Comparison of ENCODE assay signal across 8 cellular contexts in genomic region chr19:3544742-3545668, GRCh38. TPM values are rescaled to one million over a fixed set of nuclear protein-coding genes. Genes with fewer than 3 reads are reported as not detected.
DNase-seq lines count a peak whose midpoint lies in the region; ATAC-seq, FAIRE-seq and TF ChIP-seq lines count a peak whose summit lies in the region.

No MANE protein-coding gene starts in this region.

- H3K4me1 ChIP-seq in pancreas (no peaks in the 10 kb centered on the region), tibial nerve (peaks cover 0 to 46% (median 7%) of the 10 kb centered on the region in 4 donors)

- TF ChIP-seq EP300 in tibial nerve (IDR thresholded peaks at IDR 0.05) = no peak

- H3K9me3 ChIP-seq in pancreas (no peaks in the 10 kb centered on the region), tibial nerve (no peaks in the 10 kb centered on the region)

- WGBS in pancreas, 2 donors = 64% methylated on average over 27 to 30 of the region's 30 CpGs
- WGBS in tibial nerve, 2 donors = 52 to 58% methylated on average over 20 to 30 of the region's 30 CpGs

- H3K4me3 ChIP-seq in pancreas (no peak overlapping the region), tibial nerve (no peak overlapping the region)

- ATAC-seq in pancreas (peak; percentile 57 to 83 (median 74)), GM18909 (IDR thresholded peaks at IDR 0.05; ENCODE audit: poor library complexity, unreplicated experiment) (no peak)

- no peaks in the 10 kb centered on the region for H3K36me3 ChIP-seq in pancreas
- H3K36me3 ChIP-seq in tibial nerve = peaks cover 0 to 67% (median 6%) of the 10 kb centered on the region in 3 donors

- in situ Hi-C loops in SK-MEL-5 (cut with HindIII; ENCODE audit: low pct_unique_long_range_greater_than_20kb, low sequenced_read_pairs) = no loop called here

- FAIRE-seq in H54 (lab: Jason Lieb, UNC) = no peak
- no peak for FAIRE-seq in pancreas (lab: Jason Lieb, UNC)

- H3K27me3 ChIP-seq in pancreas = no peaks in the 10 kb centered on the region
- H3K27me3 ChIP-seq in tibial nerve = no peaks in the 10 kb centered on the region

- H3K27ac ChIP-seq in pancreas = no peak overlapping the region
- H3K27ac ChIP-seq in tibial nerve = peak overlapping the region in 2 of 4 donors; percentile 54 to 58

- TF ChIP-seq POLR2A in H54 (IDR thresholded peaks at IDR 0.05; ENCODE audit: low read depth, low read length) (no peak), tibial nerve (IDR thresholded peaks at IDR 0.05) (no peak)

- intact Hi-C loops in pancreas (cut with DNase I) = no loop called here

- DNase-seq in AG08395 (ENCODE audit: low spot score) (peak; percentile 84), H54 (ENCODE audit: insufficient read length, low spot score) (peak; percentile 83), SK-MEL-5 (ENCODE audit: low read depth, low spot score) (peak; percentile 66), germinal center (ENCODE audit: low spot score) (peak; percentile 78), pancreas (peak; percentile 50 to 95 (median 80)), tibial nerve (ENCODE audit: low spot score in 2 of 2) (peak; percentile 56 to 74)
- peak; percentile 82 for DNase-seq in activated naive CD4-positive, alpha-beta T cell treated with Interleukin-2 at 50 U/mL for 16 hours

- peak; percentile 81 to 95 (median 90) for TF ChIP-seq CTCF in pancreas (IDR thresholded peaks at IDR 0.05)
- TF ChIP-seq CTCF in tibial nerve (IDR thresholded peaks at IDR 0.05) = peak; percentile 91 to 96 (median 94)

RNA-seq across cellular contexts. Expression of gene TEKTIP1, which starts 6.0 kb away (rescaled TPM):
- total RNA-seq in SK-MEL-5 (2014; rRNA removed; shearing (Covaris generic)) = not detected in 2 replicates
- polyA plus RNA-seq in SK-MEL-5 (2015; cell fraction: cytosol; rRNA removed) = not detected in 2 replicates
- polyA plus RNA-seq in SK-MEL-5 (2015; cell fraction: nucleus; rRNA removed) = not detected in 2 replicates
- total RNA-seq in pancreas (1 to 10 TPM in 4 of 6 donors, under 1 TPM in 2; 0.73 to 2.6 (median 1.7) TPM), tibial nerve (1 to 10 TPM in 1 of 4 donors, not detected in 3; 2.4 TPM)
- 1 to 10 TPM; 3.3 to 5.6 TPM for polyA plus RNA-seq in pancreas

RNA-seq across cellular contexts. Expression of gene MFSD12, which starts 12.4 kb away (rescaled TPM):
- total RNA-seq in SK-MEL-5 (2014; rRNA removed; shearing (Covaris generic)) = 2,457 and 2,669 TPM in 2 replicates
- polyA plus RNA-seq in SK-MEL-5 (2015; cell fraction: cytosol; rRNA removed) = 3,611 and 3,895 TPM in 2 replicates
- 2,394 and 2,412 TPM in 2 replicates for polyA plus RNA-seq in SK-MEL-5 (2015; cell fraction: nucleus; rRNA removed)
- 10 to 100 TPM; 24.8 to 53.8 (median 39.2) TPM for total RNA-seq in pancreas
- 10 to 100 TPM; 29.6 to 53.6 TPM for polyA plus RNA-seq in pancreas
- total RNA-seq in tibial nerve = 100 to 1,000 TPM in 1 of 4 donors, 10 to 100 TPM in 3; 45.7 to 108 (median 62.8) TPM

RNA-seq across cellular contexts. Expression of gene HMG20B, which starts 27.7 kb away (rescaled TPM):
- 550 and 588 TPM in 2 replicates for total RNA-seq in SK-MEL-5 (2014; rRNA removed; shearing (Covaris generic))
- polyA plus RNA-seq in SK-MEL-5 (2015; cell fraction: cytosol; rRNA removed) = 1,015 and 1,089 TPM in 2 replicates
- polyA plus RNA-seq in SK-MEL-5 (2015; cell fraction: nucleus; rRNA removed) = 1,678 and 1,969 TPM in 2 replicates
- total RNA-seq in pancreas (10 to 100 TPM; 26.3 to 45.7 (median 30.6) TPM), tibial nerve (100 to 1,000 TPM in 3 of 4 donors, 10 to 100 TPM in 1; 94.0 to 181 (median 153) TPM)
- 100 to 1,000 TPM in 1 of 2 donors, 10 to 100 TPM in 1; 84.0 to 102 TPM for polyA plus RNA-seq in pancreas

RNA-seq across cellular contexts. Expression of gene FZR1, which starts 38.9 kb away (rescaled TPM):
- 22.6 and 26.9 TPM in 2 replicates for total RNA-seq in SK-MEL-5 (2014; rRNA removed; shearing (Covaris generic))
- polyA plus RNA-seq in SK-MEL-5 (2015; cell fraction: cytosol; rRNA removed) = 30.2 and 34.6 TPM in 2 replicates
- 54.4 and 59.7 TPM in 2 replicates for polyA plus RNA-seq in SK-MEL-5 (2015; cell fraction: nucleus; rRNA removed)
- total RNA-seq in pancreas = 10 to 100 TPM; 15.1 to 28.1 (median 19.2) TPM
- 10 to 100 TPM; 20.8 to 34.2 TPM for polyA plus RNA-seq in pancreas
- total RNA-seq in tibial nerve = 10 to 100 TPM; 18.6 to 31.8 (median 25.7) TPM

RNA-seq across cellular contexts. Expression of gene GIPC3, which starts 40.3 kb away (rescaled TPM):
- total RNA-seq in SK-MEL-5 (2014; rRNA removed; shearing (Covaris generic)) = 0.29 and 0.45 TPM in 2 replicates
- 0.83 and 1.2 TPM in 2 replicates for polyA plus RNA-seq in SK-MEL-5 (2015; cell fraction: cytosol; rRNA removed)
- 0.57 and 0.76 TPM in 2 replicates for polyA plus RNA-seq in SK-MEL-5 (2015; cell fraction: nucleus; rRNA removed)
- total RNA-seq in pancreas (under 1 TPM; 0.17 to 0.34 (median 0.28) TPM), tibial nerve (1 to 10 TPM in 2 of 4 donors, under 1 TPM in 2; 0.21 to 2.4 (median 1.1) TPM)
- polyA plus RNA-seq in pancreas = under 1 TPM; 0.72 to 0.92 TPM

Comparison
In these comparisons a context has a peak if more than half of its experiments do, and no peak if none do; other contexts are left out.
1. RNA of gene MFSD12, which starts 12.4 kb away (total RNA-seq): 2,457 to 2,669 TPM in SK-MEL-5; 45.7 to 108 TPM in tibial nerve and 24.8 to 53.8 TPM in pancreas; every median in the first group is over 10 times any median in the second.
2. Peak in every context shown above with its lines, with median percentiles within 50 percentile points of each other: DNase-seq.